ENCODE assay signal across 8 cellular contexts in the genomic region with DNA sequence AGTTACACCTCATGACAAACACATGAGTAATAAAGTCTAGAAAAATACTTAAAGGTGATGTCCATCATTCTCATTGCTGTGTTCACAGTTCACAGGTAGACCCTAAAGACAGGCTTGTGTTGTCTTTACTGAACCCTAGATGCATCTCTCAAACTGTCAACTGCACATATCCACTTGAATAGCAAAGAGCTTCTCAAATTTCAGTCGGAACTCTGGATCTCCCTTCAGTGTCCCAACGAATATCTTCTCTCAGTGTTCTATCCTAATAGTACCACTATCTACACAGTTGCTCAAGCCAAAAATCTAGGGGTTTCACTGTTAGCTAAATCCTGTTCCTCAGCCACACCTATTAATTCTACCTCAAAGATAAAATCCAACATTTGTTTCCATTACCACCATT. TPM values are rescaled to one million over a fixed set of nuclear protein-coding genes. Genes with fewer than 3 reads are reported as not detected.
DNase-seq lines count a peak whose midpoint lies in the region; ATAC-seq and TF ChIP-seq lines count a peak whose summit lies in the region.

No MANE protein-coding gene starts in this region.

- H3K27ac ChIP-seq in ACC112 (ENCODE audit: low read depth, low read length) (no peak overlapping the region; the same call in 1 of the 2 replicates), HCT116 (ENCODE audit: low read depth, low read length) (peak overlapping the region; percentile 86), sigmoid colon (peak overlapping the region in 1 of 4 donors; percentile 81)

- no peaks in the 10 kb centered on the region for H3K9me3 Mint-ChIP-seq in activated T-helper 1 cell treated with anti-CD3 and anti-CD28 coated beads, Interleukin-12 subunit alpha, Interleukin-12 subunit beta, Interleukin-2, Interleukin-4 antibody, amounts not matched to agents 30 ng/mL and 10 ng/mL and 1 ng/mL, durations not matched to agents 14 hours and 24 hours and 36 hours

- peak overlapping the region; percentile 89 for H3K4me3 Mint-ChIP-seq in activated T-helper 1 cell treated with anti-CD3 and anti-CD28 coated beads, Interleukin-12 subunit alpha, Interleukin-12 subunit beta, Interleukin-2, Interleukin-4 antibody, amounts not matched to agents 30 ng/mL and 10 ng/mL and 1 ng/mL, durations not matched to agents 14 hours and 24 hours and 36 hours

- no peak overlapping the region for H2AFZ ChIP-seq in ACC112 (ENCODE audit: low read length, unreplicated experiment)
- no peak overlapping the region for H2AFZ ChIP-seq in HCT116 (ENCODE audit: low read depth, low read length, poor library complexity, severe bottlenecking)

- BruUV-seq in HCT116 (replicated peaks; lab: Mats Ljungman, UMichigan), result no TSS peak

- peaks cover 31% of the 10 kb centered on the region for H3K36me3 Mint-ChIP-seq in activated T-helper 1 cell treated with anti-CD3 and anti-CD28 coated beads, Interleukin-12 subunit alpha, Interleukin-12 subunit beta, Interleukin-2, Interleukin-4 antibody, amounts not matched to agents 30 ng/mL and 10 ng/mL and 1 ng/mL, durations not matched to agents 14 hours and 24 hours and 36 hours (ENCODE audit: low read depth)

- H3K9me3 ChIP-seq in HCT116 (ENCODE audit: control insufficient read depth in 1 of 2, insufficient read depth in 1 of 2, low read depth in 1 of 2, low read length in 2 of 2), result no peaks in the 10 kb centered on the region
- H3K9me3 ChIP-seq in sigmoid colon, result no peaks in the 10 kb centered on the region

- DNase-seq in HCT116 (ENCODE audit: low read depth, low spot score) (no peak), left kidney (ENCODE audit: low read depth, low spot score) (peak; percentile 76), sigmoid colon (no peak), amniotic stem cell (lab: John Stamatoyannopoulos, UW) (no peak)
- no peak for DNase-seq in activated T-helper 1 cell treated with anti-CD3 and anti-CD28 coated beads, Interleukin-12 subunit alpha, Interleukin-12 subunit beta, Interleukin-2, Interleukin-4 antibody, amounts not matched to agents 30 ng/mL and 10 ng/mL and 1 ng/mL, durations not matched to agents 14 hours and 24 hours and 36 hours (ENCODE audit: low spot score)

- POLR2A ChIA-PET in HCT116 (lab: Charles Lee), result interaction anchor here (2.9 kb wide), 1 partner anchor 38 kb away, joined by 37 read pairs; a partner anchor contains a TSS

- H3K27ac Mint-ChIP-seq in activated T-helper 1 cell treated with anti-CD3 and anti-CD28 coated beads, Interleukin-12 subunit alpha, Interleukin-12 subunit beta, Interleukin-2, Interleukin-4 antibody, amounts not matched to agents 30 ng/mL and 10 ng/mL and 1 ng/mL, durations not matched to agents 14 hours and 24 hours and 36 hours, result peak overlapping the region; percentile 90

- RAD21 ChIA-PET in HCT116 (lab: Charles Lee; ENCODE audit: low non-redundant PET in 1 of 2, low total read pairs in 2 of 2, uncharacterized antibody in 2 of 2, unreplicated experiment in 2 of 2), result no interaction called here

- peaks cover 62% of the 10 kb centered on the region for H3K4me1 Mint-ChIP-seq in activated T-helper 1 cell treated with anti-CD3 and anti-CD28 coated beads, Interleukin-12 subunit alpha, Interleukin-12 subunit beta, Interleukin-2, Interleukin-4 antibody, amounts not matched to agents 30 ng/mL and 10 ng/mL and 1 ng/mL, durations not matched to agents 14 hours and 24 hours and 36 hours (ENCODE audit: low read depth)

- peak overlapping the region; percentile 81 for H3K9ac ChIP-seq in HCT116 (ENCODE audit: low read length)

- H3K4me2 ChIP-seq in HCT116 (ENCODE audit: low read length), result peak overlapping the region; percentile 79

- H3K4me3 ChIP-seq in ACC112 (ENCODE audit: low read depth, low read length) (peak overlapping the region; percentile 100), HCT116 (replicated peaks in 1 of 2; ENCODE audit: low read depth in 1 of 2, low read length in 2 of 2) (peak overlapping the region; percentile 65), sigmoid colon (no peak overlapping the region)

- TF ChIP-seq CTCF in HCT116 (IDR thresholded peaks at IDR 0.05 in 2 of 3, conservative IDR thresholded peaks at IDR 0.05 in 1 of 3; ENCODE audit: borderline replicate concordance in 1 of 3, insufficient read depth in 1 of 3, low read depth in 2 of 3, low read length in 2 of 3) (no peak), sigmoid colon (IDR thresholded peaks at IDR 0.05) (no peak)

- ATAC-seq in HCT116 (no peak), GM18519 (IDR thresholded peaks at IDR 0.05; ENCODE audit: low FRiP score, unreplicated experiment) (no peak), HG02870 (IDR thresholded peaks at IDR 0.05; ENCODE audit: unreplicated experiment) (no peak)

- intact Hi-C loops in HCT116 (cut with micrococcal nuclease) (no loop called here), sigmoid colon (cut with DNase I) (no loop called here)
- intact Hi-C loops in activated T-helper 1 cell treated with anti-CD3 and anti-CD28 coated beads, Interleukin-12 subunit alpha, Interleukin-12 subunit beta, Interleukin-2, Interleukin-4 antibody, amounts not matched to agents 30 ng/mL and 10 ng/mL and 1 ng/mL, durations not matched to agents 14 hours and 24 hours and 36 hours (cut with micrococcal nuclease), result no loop called here

- peaks cover 28% of the 10 kb centered on the region for H3K4me1 ChIP-seq in ACC112 (ENCODE audit: control insufficient read depth, insufficient read depth, low read length, unreplicated experiment)
- H3K4me1 ChIP-seq in HCT116 (ENCODE audit: control insufficient read depth in 1 of 2, insufficient read depth in 2 of 2, low read length in 2 of 2), result peaks cover 36 to 52% of the 10 kb centered on the region in 2 experiments
- H3K4me1 ChIP-seq in sigmoid colon, result peaks cover 0 to 41% (median 35%) of the 10 kb centered on the region in 4 donors

- WGBS in sigmoid colon, 2 donors, result 19 to 36% methylated on average over 2 of the region's 2 CpGs

- CTCF ChIA-PET in HCT116 (lab: Charles Lee), result interaction anchor here (1.2 kb wide), 1 partner anchor 338 kb away, joined by 3 read pairs; no protein-coding TSS in a partner anchor

- no peak for TF ChIP-seq EP300 in sigmoid colon (IDR thresholded peaks at IDR 0.05)

- H3K36me3 ChIP-seq in ACC112 (ENCODE audit: insufficient read depth, low read length) (peaks cover 7% of the 10 kb centered on the region), HCT116 (ENCODE audit: control insufficient read depth in 1 of 2, insufficient read depth in 2 of 2, low read length in 2 of 2) (peaks cover 0 to 3% of the 10 kb centered on the region in 2 experiments; a peak in 2 of 4 replicates), sigmoid colon (no peaks in the 10 kb centered on the region)

- TF ChIP-seq POLR2A in HCT116 (IDR thresholded peaks at IDR 0.05; ENCODE audit: borderline replicate concordance, extremely low read depth, insufficient read depth, insufficient read length) (no peak), sigmoid colon (IDR thresholded peaks at IDR 0.05) (no peak)

- peaks cover 60% of the 10 kb centered on the region for H3K79me2 ChIP-seq in ACC112 (ENCODE audit: control insufficient read depth, insufficient read depth, low read length, unreplicated experiment)
- peaks cover 62% of the 10 kb centered on the region for H3K79me2 ChIP-seq in HCT116 (ENCODE audit: insufficient read depth, low read length)

- H3K27me3 Mint-ChIP-seq in activated T-helper 1 cell treated with anti-CD3 and anti-CD28 coated beads, Interleukin-12 subunit alpha, Interleukin-12 subunit beta, Interleukin-2, Interleukin-4 antibody, amounts not matched to agents 30 ng/mL and 10 ng/mL and 1 ng/mL, durations not matched to agents 14 hours and 24 hours and 36 hours (ENCODE audit: insufficient read depth), result no peaks in the 10 kb centered on the region

- TF ChIP-seq RAD21 in HCT116 (IDR thresholded peaks at IDR 0.05; ENCODE audit: low read depth), result no peak

- H3K27me3 ChIP-seq in ACC112 (ENCODE audit: insufficient read depth, low read length), result no peaks in the 10 kb centered on the region
- no peaks in the 10 kb centered on the region for H3K27me3 ChIP-seq in HCT116 (ENCODE audit: insufficient read depth, low read length)
- H3K27me3 ChIP-seq in sigmoid colon, result no peaks in the 10 kb centered on the region

- H3K9me2 ChIP-seq in HCT116 (ENCODE audit: insufficient read depth), result no peaks in the 10 kb centered on the region

- no peaks in the 10 kb centered on the region for H4K20me1 ChIP-seq in HCT116 (ENCODE audit: insufficient read depth)

TF ChIP-seq in HCT116, 20 proteins besides CTCF, POLR2A, EP300 and RAD21:
- peak; percentile 0; the same call in 1 of the 2 replicates for TF ChIP-seq JUND (IDR thresholded peaks at IDR 0.05)
- no peak for TF ChIP-seq ZFX (IDR thresholded peaks at IDR 0.05)
- 0 out of 2 replicates have a peak, but pooled peaks have one; percentile 30 for TF ChIP-seq CBX3 (IDR thresholded peaks at IDR 0.05; ENCODE audit: low read depth)
- peak; percentile 18; the same call in 1 of the 2 replicates for TF ChIP-seq SIN3A (IDR thresholded peaks at IDR 0.05; ENCODE audit: low read depth)
- peak; percentile 8; the same call in 1 of the 2 replicates for TF ChIP-seq SP1 (IDR thresholded peaks at IDR 0.05; ENCODE audit: low read depth)
- TF ChIP-seq POLR2AphosphoS5 (IDR thresholded peaks at IDR 0.05; ENCODE audit: low read depth, low read length), result peak; percentile 11; the same call in 1 of the 2 replicates
- no peak for TF ChIP-seq SRF (IDR thresholded peaks at IDR 0.05; ENCODE audit: low read depth)

RNA-seq across cellular contexts. Expression of gene BOLA1, which starts 50.6 kb away (rescaled TPM):
- total RNA-seq in HCT116 (2021; ENCODE audit: unreplicated experiment) (20.4 TPM), sigmoid colon (10 to 100 TPM; 36.0 to 61.4 (median 50.6) TPM)
- polyA plus RNA-seq in HCT116 (2012), result 21.2 and 22.9 TPM in 2 replicates
- total RNA-seq in activated T-helper 1 cell treated with anti-CD3 and anti-CD28 coated beads, Interleukin-12 subunit alpha, Interleukin-12 subunit beta, Interleukin-2, Interleukin-4 antibody, amounts not matched to agents 30 ng/mL and 10 ng/mL and 1 ng/mL, durations not matched to agents 14 hours and 24 hours and 36 hours, result 23.9 and 24.3 TPM in 2 replicates
- 10 to 100 TPM; 19.2 to 26.6 (median 21.5) TPM for polyA plus RNA-seq in sigmoid colon

Comparison
In these comparisons a context has a peak if more than half of its experiments do, and no peak if none do; other contexts are left out.
1. H3K4me3 ChIP-seq: peak in ACC112 (single experiment) and HCT116 (2 of 2); none in sigmoid colon (0 of 4).